ENCODE assay signal across 13 cellular contexts in genomic region chr11:20163778-20164133, GRCh38. TPM values are rescaled to one million over a fixed set of nuclear protein-coding genes. Genes with fewer than 3 reads are reported as not detected.
DNase-seq lines count a peak whose midpoint lies in the region; ATAC-seq and TF ChIP-seq lines count a peak whose summit lies in the region.
"Had no signal": no experiment of that assay in that cellular context is flagged by ENCODE, and none has a peak within 500 bp of the region (broad histone marks: within the 10 kb centered on the region; RNA-seq: fewer than 3 reads in every experiment).

No MANE protein-coding gene starts in this region.

- CTCF ChIA-PET in IMR-90 (lab: Yijun Ruan, JAX): no interaction called here

- H3K36me3 Mint-ChIP-seq in glutamatergic neuron (ENCODE audit: unreplicated experiment): no peaks in the 10 kb centered on the region
- H3K36me3 Mint-ChIP-seq in progenitor cell of endocrine pancreas (ENCODE audit: insufficient read depth): no peaks in the 10 kb centered on the region

- no peak overlapping the region for H2AK5ac ChIP-seq in IMR-90 (ENCODE audit: low read depth, low read length)

- no peak for TF ChIP-seq CTCF in IMR-90 (conservative IDR thresholded peaks at IDR 0.05; ENCODE audit: low read depth, low read length)
- no peak for TF ChIP-seq CTCF in glutamatergic neuron (IDR thresholded peaks at IDR 0.05; ENCODE audit: partially characterized antibody, unreplicated experiment)
- no peak for TF ChIP-seq CTCF in progenitor cell of endocrine pancreas (IDR thresholded peaks at IDR 0.05; ENCODE audit: unreplicated experiment)

- no peak overlapping the region for H3K56ac ChIP-seq in IMR-90 (ENCODE audit: extremely low read depth, insufficient read depth, low read length)

- H3K4me2 ChIP-seq in BLaER1 (peak overlapping the region; percentile 52), IMR-90 (ENCODE audit: low read depth, low read length) (peak overlapping the region; percentile 84; the same call in 1 of the 2 replicates)

- TF ChIP-seq POLR2A in IMR-90 (IDR thresholded peaks at IDR 0.05; ENCODE audit: low read depth, low read length): no peak

- no peaks in the 10 kb centered on the region for H3K79me1 ChIP-seq in IMR-90 (ENCODE audit: low read depth in 1 of 2, low read length in 2 of 2)

- intact Hi-C loops in IMR-90 (cut with micrococcal nuclease): no loop called here

- H3K4me3 ChIP-seq in BLaER1 (no peak overlapping the region), IMR-90 (ENCODE audit: insufficient read depth, low read depth, low read length) (no peak overlapping the region)

- H2BK120ac ChIP-seq in IMR-90 (ENCODE audit: low read depth, low read length): no peak overlapping the region

- no peaks in the 10 kb centered on the region for H3K9me1 ChIP-seq in IMR-90 (ENCODE audit: insufficient read depth, low read length)

- peak overlapping the region; percentile 9 for H2AK9ac ChIP-seq in IMR-90 (replicated peaks; ENCODE audit: low read depth, low read length, poor library complexity)

- H4K91ac ChIP-seq in IMR-90 (ENCODE audit: insufficient read depth, low read depth, low read length): no peak overlapping the region

- H3K27me3 ChIP-seq in BLaER1: peaks cover 83% of the 10 kb centered on the region
- H3K27me3 ChIP-seq in IMR-90 (ENCODE audit: control insufficient read depth, insufficient read depth, low read length): peaks cover 76% of the 10 kb centered on the region

- no peaks in the 10 kb centered on the region for H3K36me3 ChIP-seq in BLaER1
- no peaks in the 10 kb centered on the region for H3K36me3 ChIP-seq in IMR-90 (ENCODE audit: control insufficient read depth, insufficient read depth, low read length)

- H3K4me1 Mint-ChIP-seq in glutamatergic neuron (ENCODE audit: low read depth, unreplicated experiment) (peaks cover 26% of the 10 kb centered on the region), progenitor cell of endocrine pancreas (ENCODE audit: low read depth) (peaks cover 8% of the 10 kb centered on the region)

- no peak overlapping the region for H2AFZ ChIP-seq in IMR-90 (replicated peaks; ENCODE audit: low read length, poor library complexity)

- dilution Hi-C loops in IMR-90 (cut with HindIII; ENCODE audit: low sequenced_read_pairs, unreplicated experiment): no loop called here

- H3K4me3 Mint-ChIP-seq in glutamatergic neuron (ENCODE audit: unreplicated experiment) (peak overlapping the region; percentile 81), progenitor cell of endocrine pancreas (ENCODE audit: low read depth) (peak overlapping the region; percentile 10)

- no peak overlapping the region for H3K27ac Mint-ChIP-seq in glutamatergic neuron (ENCODE audit: unreplicated experiment)
- no peak overlapping the region for H3K27ac Mint-ChIP-seq in progenitor cell of endocrine pancreas

- H3K27me3 Mint-ChIP-seq in glutamatergic neuron (ENCODE audit: unreplicated experiment) (peaks cover 55% of the 10 kb centered on the region), progenitor cell of endocrine pancreas (peaks cover 91% of the 10 kb centered on the region)

- no peak for ATAC-seq in IMR-90 (ENCODE audit: low read depth)
- ATAC-seq in HG02884 (IDR thresholded peaks at IDR 0.05; ENCODE audit: unreplicated experiment): no peak
- ATAC-seq in HG03159 (IDR thresholded peaks at IDR 0.05; ENCODE audit: unreplicated experiment): no peak
- no peak for ATAC-seq in HG03378 (IDR thresholded peaks at IDR 0.05; ENCODE audit: unreplicated experiment)

- H3K4me1 ChIP-seq in BLaER1 (0 out of 2 replicates have a peak, but pooled peaks cover 7% of the 10 kb centered on the region), IMR-90 (ENCODE audit: control insufficient read depth, insufficient read depth, low read length) (no peaks in the 10 kb centered on the region)

- H3K9me3 ChIP-seq in BLaER1 (peaks cover 28% of the 10 kb centered on the region), IMR-90 (ENCODE audit: control insufficient read depth, insufficient read depth, low read length) (peaks cover 15% of the 10 kb centered on the region)

- H3K27ac ChIP-seq in BLaER1 (no peak overlapping the region), IMR-90 (ENCODE audit: insufficient read depth, low read length) (no peak overlapping the region)

- no peak overlapping the region for H3K23ac ChIP-seq in IMR-90 (ENCODE audit: low read depth, low read length)

- H3K9me3 Mint-ChIP-seq in glutamatergic neuron (ENCODE audit: unreplicated experiment) (peaks cover 8% of the 10 kb centered on the region), progenitor cell of endocrine pancreas (ENCODE audit: low read depth) (no peaks in the 10 kb centered on the region)

- H2BK15ac ChIP-seq in IMR-90 (ENCODE audit: low read depth, low read length): no peak overlapping the region

- H4K20me1 ChIP-seq in BLaER1 (peaks cover 27% of the 10 kb centered on the region), IMR-90 (ENCODE audit: insufficient read depth, low read length) (no peaks in the 10 kb centered on the region; the same call in 1 of the 2 replicates)

- H3K4ac ChIP-seq in IMR-90 (ENCODE audit: low read depth, low read length): no peak overlapping the region

- no peak overlapping the region for H4K5ac ChIP-seq in IMR-90 (ENCODE audit: low read depth, low read length)

- no peak overlapping the region for H4K8ac ChIP-seq in IMR-90 (ENCODE audit: low read depth in 2 of 2, low read length in 2 of 2)

- no peak overlapping the region for H3K9ac ChIP-seq in BLaER1
- no peak overlapping the region for H3K9ac ChIP-seq in IMR-90 (ENCODE audit: low read depth, low read length)

- POLR2A ChIA-PET in IMR-90 (lab: Charles Lee; ENCODE audit: unreplicated experiment): no interaction called here

- H2BK20ac ChIP-seq in IMR-90 (ENCODE audit: low read depth, low read length): no peak overlapping the region

- no CpG with 5 or more reads among the region's 17 CpGs for WGBS in IMR-90 (ENCODE audit: extremely low coverage in 2 of 2, insufficient read length in 1 of 2), 2 experiments

- H3K18ac ChIP-seq in IMR-90 (ENCODE audit: low read depth, low read length): no peak overlapping the region

- no peak for DNase-seq in IMR-90
- DNase-seq in glutamatergic neuron: no peak
- no peak for DNase-seq in progenitor cell of endocrine pancreas (ENCODE audit: low spot score, unreplicated experiment)
- DNase-seq in NCI-H446 treated with DMSO at 0.1 percent for 48 hours (lab: John Stamatoyannopoulos, UW): no peak
- DNase-seq: central memory CD4-positive, alpha-beta T cell; midbrain; NCI-H1436 treated with DMSO at 0.1 percent for 48 hours; T-helper 9 cell had no signal

- H3K14ac ChIP-seq in IMR-90 (replicated peaks; ENCODE audit: low read depth, low read length): no peak overlapping the region

- in situ Hi-C loops in IMR-90 (cut with MboI; ENCODE audit: low sequenced_read_pairs): no loop called here

- no peak overlapping the region for H2BK5ac ChIP-seq in IMR-90 (ENCODE audit: low read depth, low read length, poor library complexity, severe bottlenecking)

- BruUV-seq in IMR-90 (replicated peaks; lab: Mats Ljungman, UMichigan): no TSS peak

- no peak for TF ChIP-seq RAD21 in IMR-90 (IDR thresholded peaks at IDR 0.05; ENCODE audit: low read length)

TF ChIP-seq in IMR-90, 13 proteins besides CTCF, POLR2A, EP300 and RAD21:
- no peak for TF ChIP-seq MXI1 (IDR thresholded peaks at IDR 0.05; ENCODE audit: borderline replicate concordance, low read depth, low read length)
- TF ChIP-seq RFX5 (IDR thresholded peaks at IDR 0.05; ENCODE audit: low read depth, low read length): no peak
- no peak for TF ChIP-seq USF2 (IDR thresholded peaks at IDR 0.05; ENCODE audit: low read depth, low read length)

RNA-seq across cellular contexts. Expression of gene DBX1, which starts 3.5 kb away (rescaled TPM):
- total RNA-seq in IMR-90 (2012; rRNA removed): not detected in 2 replicates
- polyA plus RNA-seq in IMR-90 (2012; rRNA removed): not detected in 2 replicates
- polyA plus RNA-seq in IMR-90 (2012; cell fraction: cytosol; rRNA removed): not detected in 2 replicates
- polyA plus RNA-seq in IMR-90 (2012; cell fraction: nucleus; rRNA removed; ENCODE audit: low replicate concordance): not detected in 2 replicates
- 0.29 TPM for total RNA-seq in glutamatergic neuron (ENCODE audit: unreplicated experiment)
- not detected in 2 replicates for total RNA-seq in progenitor cell of endocrine pancreas
- total RNA-seq: fibroblast of villous mesenchyme had no signal
